Comparison of ENCODE assay signal across 1 cellular context in genomic region chr12:122080149-122081107, GRCh38.
TF ChIP-seq lines count a peak whose summit lies in the region.

No MANE protein-coding gene starts in this region.

TF ChIP-seq in H1, 55 proteins besides CTCF, POLR2A, EP300 and RAD21 (continued from another document):
- TF ChIP-seq RNF2 (IDR thresholded peaks at IDR 0.05; ENCODE audit: borderline replicate concordance, low read depth, low read length, missing control alignments, poor library complexity, severe bottlenecking) (no peak), SP4 (IDR thresholded peaks at IDR 0.05; ENCODE audit: low read length) (no peak), MAFK (IDR thresholded peaks at IDR 0.05; ENCODE audit: low read depth, low read length) (no peak), RFX5 (IDR thresholded peaks at IDR 0.05; ENCODE audit: borderline replicate concordance, low read depth, low read length) (no peak), E2F6 (IDR thresholded peaks at IDR 0.05) (no peak), BCL11A (IDR thresholded peaks at IDR 0.05; ENCODE audit: low read depth in 2 of 2, low read length in 2 of 2) (no peak)
